ENCODE assay signal across 16 cellular contexts in genomic region chr2:119888673-119889072, GRCh38.
A peak's percentile ranks its signal among the peaks of the same experiment; 100 is the strongest.
DNase-seq lines count a peak whose midpoint lies in the region; ATAC-seq lines count a peak whose summit lies in the region.
"Had no signal": no experiment of that assay in that cellular context is flagged by ENCODE, and none has a peak within 500 bp of the region (broad histone marks: within the 10 kb centered on the region; RNA-seq: fewer than 3 reads in every experiment).

No MANE protein-coding gene starts in this region.

- H3K36me3 ChIP-seq in GM23248 (ENCODE audit: low read depth) (0 out of 2 replicates have a peak, but pooled peaks cover 3% of the 10 kb centered on the region), adipocyte (ENCODE audit: control insufficient read depth, insufficient read depth, low read length, severe bottlenecking) (peaks cover 9% of the 10 kb centered on the region)

- H3K79me2 ChIP-seq in GM23248 (ENCODE audit: insufficient read depth), result no peaks in the 10 kb centered on the region

- H3K36me3 Mint-ChIP-seq in activated naive CD8-positive, alpha-beta T cell treated with anti-CD3 and anti-CD28 coated beads, Interleukin-2, amount 50 U/mL, for 24 hours (ENCODE audit: low read depth), result peaks cover 56% of the 10 kb centered on the region

- peaks cover 8% of the 10 kb centered on the region for H3K4me1 ChIP-seq in GM23248 (ENCODE audit: insufficient read depth)
- H3K4me1 ChIP-seq in adipocyte (ENCODE audit: control insufficient read depth, insufficient read depth, low read length), result peaks cover 10% of the 10 kb centered on the region
- H3K4me1 ChIP-seq: left ventricle myocardium inferior, tibial nerve had no signal

- in situ Hi-C loops in GM23248 (cut with MboI), result no loop called here

- H3K9me3 Mint-ChIP-seq in activated naive CD8-positive, alpha-beta T cell treated with anti-CD3 and anti-CD28 coated beads, Interleukin-2, amount 50 U/mL, for 24 hours, result peaks cover 31% of the 10 kb centered on the region

- H3K27me3 ChIP-seq in GM23248 (replicated peaks; ENCODE audit: insufficient read depth) (no peaks in the 10 kb centered on the region), adipocyte (replicated peaks; ENCODE audit: control insufficient read depth, insufficient read depth, low read length) (no peaks in the 10 kb centered on the region)
- H3K27me3 ChIP-seq: tibial nerve had no signal

- H3K9me2 ChIP-seq in GM23248 (ENCODE audit: insufficient read depth), result no peaks in the 10 kb centered on the region

- peak overlapping the region; percentile 45 for H3K27ac ChIP-seq in GM23248
- H3K27ac ChIP-seq: left ventricle myocardium inferior, tibial nerve had no signal

- no peak overlapping the region for H3K4me3 ChIP-seq in GM23248
- H3K4me3 ChIP-seq in adipocyte (ENCODE audit: low read length), result peak overlapping the region; percentile 19
- H3K4me3 ChIP-seq: left ventricle myocardium inferior, tibial nerve had no signal

- H3K9me3 ChIP-seq in GM23248 (ENCODE audit: low read depth), result no peaks in the 10 kb centered on the region
- H3K9me3 ChIP-seq in adipocyte (ENCODE audit: control insufficient read depth, low read length), result peaks cover 7% of the 10 kb centered on the region

- no peak for ATAC-seq in HG03025 (IDR thresholded peaks at IDR 0.05; ENCODE audit: low FRiP score, unreplicated experiment)
- ATAC-seq in activated naive CD8-positive, alpha-beta T cell treated with anti-CD3 and anti-CD28 coated beads, Interleukin-2, amount 50 U/mL, for 24 hours, result no peak

- no peak overlapping the region for H3K4me3 Mint-ChIP-seq in activated naive CD8-positive, alpha-beta T cell treated with anti-CD3 and anti-CD28 coated beads, Interleukin-2, amount 50 U/mL, for 24 hours
- H3K4me3 Mint-ChIP-seq: activated B cell treated with CpG ODN at 0.5 μM for 24 hours; central memory CD8-positive, alpha-beta T cell had no signal

- no peaks in the 10 kb centered on the region for H3K4me1 Mint-ChIP-seq in activated naive CD8-positive, alpha-beta T cell treated with anti-CD3 and anti-CD28 coated beads, Interleukin-2, amount 50 U/mL, for 24 hours
- H3K4me1 Mint-ChIP-seq: activated B cell treated with CpG ODN at 0.5 μM for 24 hours had no signal

- no peaks in the 10 kb centered on the region for H4K20me1 ChIP-seq in GM23248 (ENCODE audit: insufficient read depth)

- peak overlapping the region; percentile 44 for H3K4me2 ChIP-seq in GM23248 (ENCODE audit: unreplicated experiment)

- peaks cover 20% of the 10 kb centered on the region for H3F3A ChIP-seq in GM23248 (ENCODE audit: insufficient read depth)

- H2AFZ ChIP-seq in GM23248, result no peak overlapping the region

- DNase-seq in GM23248 (peak; percentile 87), adipocyte (ENCODE audit: low read depth) (peak; percentile 87), fibroblast of peridontal ligament (ENCODE audit: extremely low read depth) (peak; percentile 92), stromal cell of bone marrow (ENCODE audit: low read depth) (peak; percentile 60), NCI-H1105 (lab: John Stamatoyannopoulos, UW) (no peak)
- DNase-seq in activated naive CD8-positive, alpha-beta T cell treated with anti-CD3 and anti-CD28 coated beads, Interleukin-2, amount 50 U/mL, for 24 hours, result no peak
- DNase-seq: activated B cell treated with CpG ODN at 0.5 μM for 24 hours; activated naive CD4-positive, alpha-beta T cell treated with Interleukin-2 at 50 U/mL for 16 hours; H7; left ventricle myocardium inferior; NCI-H2107; NCI-H748 treated with DMSO at 0.1 percent for 48 hours; stimulated activated CD4-positive, alpha-beta T cell treated with anti-CD3 and anti-CD28 coated beads, Interleukin-2, amount 100 ng/mL, for 24 hours had no signal

- H3K9ac ChIP-seq in GM23248 (no peak overlapping the region), adipocyte (ENCODE audit: low read length) (no peak overlapping the region)

- 52 to 60% methylated on average over 2 of the region's 2 CpGs for WGBS in GM23248 (ENCODE audit: low coverage in 1 of 2, low lambda C conversion rate in 2 of 2, missing lambda C conversion rate in 2 of 2), 2 experiments

- no peaks in the 10 kb centered on the region for H3K27me3 Mint-ChIP-seq in activated naive CD8-positive, alpha-beta T cell treated with anti-CD3 and anti-CD28 coated beads, Interleukin-2, amount 50 U/mL, for 24 hours
- H3K27me3 Mint-ChIP-seq: activated B cell treated with CpG ODN at 0.5 μM for 24 hours; central memory CD8-positive, alpha-beta T cell had no signal

- no peak overlapping the region for H3K27ac Mint-ChIP-seq in activated naive CD8-positive, alpha-beta T cell treated with anti-CD3 and anti-CD28 coated beads, Interleukin-2, amount 50 U/mL, for 24 hours
- H3K27ac Mint-ChIP-seq: activated B cell treated with CpG ODN at 0.5 μM for 24 hours had no signal

Comparison
In these comparisons a context has a peak if more than half of its experiments do, and no peak if none do; other contexts are left out.
1. DNase-seq: peak in GM23248 (single experiment), adipocyte (single experiment), fibroblast of peridontal ligament (single experiment) and stromal cell of bone marrow (single experiment); none in NCI-H1105 (single experiment) and activated naive CD8-positive, alpha-beta T cell treated with anti-CD3 and anti-CD28 coated beads, Interleukin-2, amount 50 U/mL, for 24 hours (single experiment).